In the genomic region with DNA sequence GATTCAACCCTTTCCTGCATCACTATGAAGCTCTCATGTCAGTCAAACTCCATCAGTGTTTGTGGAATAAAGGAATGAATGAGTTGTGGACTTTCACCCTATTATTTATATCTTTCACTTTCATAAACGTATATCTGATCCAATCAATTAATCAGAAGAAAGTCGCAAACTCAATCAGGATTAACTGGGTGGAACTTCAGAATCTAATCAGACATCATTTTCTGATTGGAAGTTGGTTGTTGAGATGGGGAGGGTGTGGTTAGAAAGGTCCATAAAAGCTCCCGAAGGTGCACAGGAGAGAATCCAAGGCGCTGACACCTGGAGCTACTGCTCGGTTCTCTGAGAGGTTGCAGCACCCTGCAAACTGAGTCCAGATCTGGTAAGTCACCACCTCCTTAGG, we compare ENCODE assay signal across 31 cellular contexts. TPM values are rescaled to one million over a fixed set of nuclear protein-coding genes. Genes with fewer than 3 reads are reported as not detected.
"Had no signal": no experiment of that assay in that cellular context is flagged by ENCODE, and none has a peak within 500 bp of the region (broad histone marks: within the 10 kb centered on the region; RNA-seq: fewer than 3 reads in every experiment).

Gene PRAMEF12 (plus strand): TSS at position 301 of the 400 bp plus-strand sequence. CDS start 1,130 bp downstream, outside the sequence.

- H3K27ac Mint-ChIP-seq: mesothelial cell of epicardium had no signal

- H3K4me3 Mint-ChIP-seq: mesothelial cell of epicardium had no signal

- H3K4me3 ChIP-seq: coronary artery, dorsolateral prefrontal cortex, esophagus squamous epithelium, gastrocnemius medialis, heart right ventricle, left lung, lower lobe of right lung, mucosa of descending colon had no signal

- DNase-seq: dermis blood vessel endothelial cell; dorsolateral prefrontal cortex; effector CD4-positive, alpha-beta T cell; effector memory CD4-positive, alpha-beta T cell; esophagus squamous epithelium; foreskin fibroblast; foreskin melanocyte; gastrocnemius medialis; glutamatergic neuron; head of caudate nucleus; heart right ventricle; hippocampal formation; left cardiac atrium; left lung; left ventricle myocardium superior; lower lobe of right lung; mesenchymal stem cell; mucosa of descending colon had no signal

- H3K36me3 Mint-ChIP-seq: mesothelial cell of epicardium had no signal

- FAIRE-seq: colon, endothelial cell of umbilical vein, islet of Langerhans, keratinocyte had no signal

- H3K4me1 ChIP-seq: esophagus squamous epithelium, gastrocnemius medialis, heart right ventricle, left lung, lower lobe of right lung had no signal

- H3K27ac ChIP-seq: coronary artery, dorsolateral prefrontal cortex, esophagus squamous epithelium, gastrocnemius medialis, heart right ventricle, left lung, lower lobe of right lung had no signal

- H3K9me3 ChIP-seq: esophagus squamous epithelium, gastrocnemius medialis, heart right ventricle, left lung, lower lobe of right lung, mucosa of descending colon had no signal

- H3K4me1 Mint-ChIP-seq: mesothelial cell of epicardium had no signal

- H3K27me3 ChIP-seq: gastrocnemius medialis had no signal

- H3K36me3 ChIP-seq: esophagus squamous epithelium, gastrocnemius medialis, heart right ventricle, left lung, lower lobe of right lung had no signal

- ATAC-seq: gastrocnemius medialis, heart right ventricle, left cardiac atrium, left lung, left ventricle myocardium superior, lower lobe of right lung, mucosa of descending colon had no signal

RNA-seq across cellular contexts. Expression of gene PRAMEF12, which starts in this region (rescaled TPM):
- total RNA-seq: dermis blood vessel endothelial cell, dorsolateral prefrontal cortex, endothelial cell of umbilical vein, epithelial cell of proximal tubule, esophagus squamous epithelium, gastrocnemius medialis, glomerular endothelial cell, heart right ventricle, left cardiac atrium, left lung, left ventricle myocardium superior, lower leg skin, lower lobe of right lung, lung microvascular endothelial cell, mesenteric fat pad, mesothelial cell of epicardium, mucosa of descending colon, myocyte had no signal
- polyA plus RNA-seq: endothelial cell of umbilical vein, esophagus, heart right ventricle, keratinocyte had no signal
